Comparison of ENCODE assay signal across 24 cellular contexts in the genomic region with DNA sequence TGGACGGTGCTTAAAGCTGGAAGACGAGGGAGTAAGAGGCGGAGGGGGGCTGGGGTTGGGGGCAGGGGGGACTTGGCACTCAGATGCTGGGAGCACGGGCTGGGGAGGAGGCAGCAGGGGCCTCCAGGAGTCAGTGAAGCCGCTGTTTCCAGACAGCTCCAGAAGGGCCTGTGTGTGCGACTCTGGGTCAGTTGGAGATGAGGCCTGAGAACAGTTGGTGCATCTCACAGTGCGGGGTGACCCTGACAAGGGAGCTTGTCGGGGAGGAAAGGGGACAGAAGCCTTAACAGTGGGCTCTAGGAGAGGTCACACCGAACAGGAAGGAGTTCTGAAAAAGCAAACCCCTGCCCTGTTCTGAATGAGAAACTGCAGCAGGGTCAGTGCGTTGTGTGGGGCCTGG. TPM values are rescaled to one million over a fixed set of nuclear protein-coding genes. Genes with fewer than 3 reads are reported as not detected.
DNase-seq lines count a peak whose midpoint lies in the region; ATAC-seq and TF ChIP-seq lines count a peak whose summit lies in the region.
"Had no signal": no experiment of that assay in that cellular context is flagged by ENCODE, and none has a peak within 500 bp of the region (broad histone marks: within the 10 kb centered on the region; RNA-seq: fewer than 3 reads in every experiment).

No MANE protein-coding gene starts in this region.

- peaks cover 42 to 94% (median 65%) of the 10 kb centered on the region in 4 donors for H3K4me1 ChIP-seq in stomach
- H3K4me1 ChIP-seq in GM23338 (ENCODE audit: insufficient read depth), result no peaks in the 10 kb centered on the region
- H3K4me1 ChIP-seq: parathyroid adenoma, SJSA1 had no signal

- TF ChIP-seq POLR2A in stomach (IDR thresholded peaks at IDR 0.05), result no peak

- no peak overlapping the region for H3K4me2 ChIP-seq in GM23338

- H3K9me3 ChIP-seq in stomach, result no peaks in the 10 kb centered on the region
- H3K9me3 ChIP-seq: SJSA1 had no signal

- H3K27me3 Mint-ChIP-seq in activated CD8-positive, alpha-beta T cell treated with anti-CD3 and anti-CD28 coated beads for 36 hours, result no peaks in the 10 kb centered on the region
- H3K27me3 Mint-ChIP-seq in activated CD8-positive, alpha-beta T cell treated with anti-CD3 and anti-CD28 coated beads, Interleukin-2, amount 10 ng/mL, durations not matched to agents 7 days and 5 days (ENCODE audit: low read depth), result no peaks in the 10 kb centered on the region
- no peaks in the 10 kb centered on the region for H3K27me3 Mint-ChIP-seq in central memory CD8-positive, alpha-beta T cell
- no peaks in the 10 kb centered on the region for H3K27me3 Mint-ChIP-seq in nephron (ENCODE audit: low read depth)
- H3K27me3 Mint-ChIP-seq in GM23338 (ENCODE audit: insufficient read depth, low read depth, poor library complexity), result peaks cover 5% of the 10 kb centered on the region
- H3K27me3 Mint-ChIP-seq: activated CD4-positive, alpha-beta memory T cell treated with anti-CD3 and anti-CD28 coated beads, Interleukin-2, amount 10 ng/mL, durations not matched to agents 7 days and 5 days; activated naive CD8-positive, alpha-beta T cell treated with anti-CD3 and anti-CD28 coated beads for 36 hours; naive thymus-derived CD4-positive, alpha-beta T cell had no signal

- H3K9me3 Mint-ChIP-seq in activated CD8-positive, alpha-beta T cell treated with anti-CD3 and anti-CD28 coated beads for 36 hours, result no peaks in the 10 kb centered on the region
- no peaks in the 10 kb centered on the region for H3K9me3 Mint-ChIP-seq in activated CD8-positive, alpha-beta T cell treated with anti-CD3 and anti-CD28 coated beads, Interleukin-2, amount 10 ng/mL, durations not matched to agents 7 days and 5 days (ENCODE audit: insufficient read depth)
- H3K9me3 Mint-ChIP-seq in central memory CD8-positive, alpha-beta T cell, result no peaks in the 10 kb centered on the region
- H3K9me3 Mint-ChIP-seq in nephron (no peaks in the 10 kb centered on the region), GM23338 (no peaks in the 10 kb centered on the region)
- H3K9me3 Mint-ChIP-seq: activated CD4-positive, alpha-beta memory T cell treated with anti-CD3 and anti-CD28 coated beads, Interleukin-2, amount 10 ng/mL, durations not matched to agents 7 days and 5 days; activated naive CD8-positive, alpha-beta T cell treated with anti-CD3 and anti-CD28 coated beads for 36 hours; naive thymus-derived CD4-positive, alpha-beta T cell; T-helper 1 cell treated with Interleukin-12 subunit alpha and Interleukin-12 subunit beta and Interleukin-4 antibody, amounts not matched to agents 30 μg/mL and 1 μg/mL, for 36 hours had no signal

- peaks cover 23% of the 10 kb centered on the region for H3K36me3 Mint-ChIP-seq in activated CD8-positive, alpha-beta T cell treated with anti-CD3 and anti-CD28 coated beads for 36 hours (ENCODE audit: low read depth)
- peaks cover 31% of the 10 kb centered on the region for H3K36me3 Mint-ChIP-seq in activated CD8-positive, alpha-beta T cell treated with anti-CD3 and anti-CD28 coated beads, Interleukin-2, amount 10 ng/mL, durations not matched to agents 7 days and 5 days (ENCODE audit: low read depth)
- peaks cover 22% of the 10 kb centered on the region for H3K36me3 Mint-ChIP-seq in central memory CD8-positive, alpha-beta T cell (ENCODE audit: insufficient read depth)
- H3K36me3 Mint-ChIP-seq in nephron (ENCODE audit: low read depth), result peaks cover 46% of the 10 kb centered on the region
- H3K36me3 Mint-ChIP-seq in GM23338 (ENCODE audit: low read depth), result peaks cover 47% of the 10 kb centered on the region
- H3K36me3 Mint-ChIP-seq: activated naive CD8-positive, alpha-beta T cell treated with anti-CD3 and anti-CD28 coated beads for 36 hours had no signal

- peaks cover 49% of the 10 kb centered on the region for H3K4me1 Mint-ChIP-seq in activated CD8-positive, alpha-beta T cell treated with anti-CD3 and anti-CD28 coated beads for 36 hours (ENCODE audit: low read depth)
- H3K4me1 Mint-ChIP-seq in activated CD8-positive, alpha-beta T cell treated with anti-CD3 and anti-CD28 coated beads, Interleukin-2, amount 10 ng/mL, durations not matched to agents 7 days and 5 days (ENCODE audit: low read depth), result peaks cover 25% of the 10 kb centered on the region
- H3K4me1 Mint-ChIP-seq in central memory CD8-positive, alpha-beta T cell, result peaks cover 64% of the 10 kb centered on the region
- H3K4me1 Mint-ChIP-seq in nephron (peaks cover 24% of the 10 kb centered on the region), GM23338 (peaks cover 9% of the 10 kb centered on the region; the same call in 2 of the 3 replicates)

- H2AFZ ChIP-seq in GM23338, result no peak overlapping the region
- H2AFZ ChIP-seq: parathyroid adenoma had no signal

- peaks cover 96% of the 10 kb centered on the region for H3K79me2 ChIP-seq in GM23338 (replicated peaks; ENCODE audit: insufficient read depth)

- peak overlapping the region; percentile 41 for H3K27ac Mint-ChIP-seq in activated CD8-positive, alpha-beta T cell treated with anti-CD3 and anti-CD28 coated beads for 36 hours
- no peak overlapping the region for H3K27ac Mint-ChIP-seq in activated CD8-positive, alpha-beta T cell treated with anti-CD3 and anti-CD28 coated beads, Interleukin-2, amount 10 ng/mL, durations not matched to agents 7 days and 5 days
- peak overlapping the region; percentile 75 for H3K27ac Mint-ChIP-seq in central memory CD8-positive, alpha-beta T cell (ENCODE audit: low read depth)
- peak overlapping the region; percentile 3 to 84 (median 45) for H3K27ac Mint-ChIP-seq in nephron
- H3K27ac Mint-ChIP-seq in GM23338, result no peak overlapping the region
- H3K27ac Mint-ChIP-seq: activated naive CD8-positive, alpha-beta T cell treated with anti-CD3 and anti-CD28 coated beads for 36 hours; T-helper 1 cell treated with Interleukin-12 subunit alpha and Interleukin-12 subunit beta and Interleukin-4 antibody, amounts not matched to agents 30 μg/mL and 1 μg/mL, for 36 hours had no signal

- no peak for TF ChIP-seq CTCF in activated CD8-positive, alpha-beta T cell treated with anti-CD3 and anti-CD28 coated beads for 36 hours (IDR thresholded peaks at IDR 0.05)
- TF ChIP-seq CTCF in nephron (IDR thresholded peaks at IDR 0.05; ENCODE audit: unreplicated experiment in 3 of 3), result no peak
- TF ChIP-seq CTCF in stomach (IDR thresholded peaks at IDR 0.05), result no peak
- no peak for TF ChIP-seq CTCF in GM23338 (conservative IDR thresholded peaks at IDR 0.05; ENCODE audit: low read depth in 2 of 2)

- no peaks in the 10 kb centered on the region for H3F3A ChIP-seq in GM23338 (replicated peaks; ENCODE audit: low read depth)

- H3K4me3 Mint-ChIP-seq in activated CD8-positive, alpha-beta T cell treated with anti-CD3 and anti-CD28 coated beads for 36 hours, result no peak overlapping the region
- no peak overlapping the region for H3K4me3 Mint-ChIP-seq in activated CD8-positive, alpha-beta T cell treated with anti-CD3 and anti-CD28 coated beads, Interleukin-2, amount 10 ng/mL, durations not matched to agents 7 days and 5 days
- no peak overlapping the region for H3K4me3 Mint-ChIP-seq in central memory CD8-positive, alpha-beta T cell
- H3K4me3 Mint-ChIP-seq in nephron (no peak overlapping the region), GM23338 (no peak overlapping the region)
- H3K4me3 Mint-ChIP-seq: activated CD4-positive, alpha-beta memory T cell treated with anti-CD3 and anti-CD28 coated beads, Interleukin-2, amount 10 ng/mL, durations not matched to agents 7 days and 5 days; activated naive CD8-positive, alpha-beta T cell treated with anti-CD3 and anti-CD28 coated beads for 36 hours; naive thymus-derived CD4-positive, alpha-beta T cell; T-helper 1 cell treated with Interleukin-12 subunit alpha and Interleukin-12 subunit beta and Interleukin-4 antibody, amounts not matched to agents 30 μg/mL and 1 μg/mL, for 36 hours had no signal

- no peaks in the 10 kb centered on the region for H3K9me2 ChIP-seq in GM23338 (ENCODE audit: insufficient read depth)

- H4K20me1 ChIP-seq in GM23338 (replicated peaks; ENCODE audit: insufficient read depth), result peaks cover 38% of the 10 kb centered on the region

- ATAC-seq in activated CD8-positive, alpha-beta T cell treated with anti-CD3 and anti-CD28 coated beads for 36 hours, result no peak
- ATAC-seq in activated CD8-positive, alpha-beta T cell treated with anti-CD3 and anti-CD28 coated beads, Interleukin-2, amount 10 ng/mL, durations not matched to agents 7 days and 5 days, result no peak
- no peak for ATAC-seq in central memory CD8-positive, alpha-beta T cell (replicated peaks; ENCODE audit: extremely low read depth, poor library complexity, severe bottlenecking)
- ATAC-seq in GM23338, result no peak
- no peak for ATAC-seq in GM18873 (IDR thresholded peaks at IDR 0.05; ENCODE audit: low FRiP score, unreplicated experiment)
- ATAC-seq: naive thymus-derived CD4-positive, alpha-beta T cell; Panc1 had no signal

- 73 to 81% (median 79%) methylated on average over 10 of the region's 10 CpGs for WGBS in stomach, 5 donors

- H3K36me3 ChIP-seq in stomach (peaks cover 32 to 67% (median 62%) of the 10 kb centered on the region in 4 donors), GM23338 (ENCODE audit: insufficient read depth) (no peaks in the 10 kb centered on the region)

- H3K27me3 ChIP-seq in stomach (no peaks in the 10 kb centered on the region), GM23338 (ENCODE audit: insufficient read depth) (no peaks in the 10 kb centered on the region)
- H3K27me3 ChIP-seq: SJSA1 had no signal

- intact Hi-C loops in activated CD8-positive, alpha-beta T cell treated with anti-CD3 and anti-CD28 coated beads for 36 hours (cut with micrococcal nuclease), result no loop called here
- intact Hi-C loops in stomach (cut with DNase I; ENCODE audit: low total_unique reads), result no loop called here

- POLR2A ChIA-PET in activated CD8-positive, alpha-beta T cell treated with anti-CD3 and anti-CD28 coated beads for 36 hours (lab: Charles Lee), result interaction anchor here (1.0 kb wide), 1 partner anchor 10 kb away, joined by 3 read pairs; no protein-coding TSS in a partner anchor
- POLR2A ChIA-PET in activated CD8-positive, alpha-beta T cell treated with anti-CD3 and anti-CD28 coated beads, Interleukin-2, amount 10 ng/mL, durations not matched to agents 7 days and 5 days (lab: Charles Lee), result no interaction called here

- no peak for DNase-seq in activated CD8-positive, alpha-beta T cell treated with anti-CD3 and anti-CD28 coated beads for 36 hours
- DNase-seq in activated CD8-positive, alpha-beta T cell treated with anti-CD3 and anti-CD28 coated beads, Interleukin-2, amount 10 ng/mL, durations not matched to agents 7 days and 5 days, result no peak
- no peak for DNase-seq in central memory CD8-positive, alpha-beta T cell (ENCODE audit: low spot score in 2 of 2)
- DNase-seq in stomach (no peak), GM23338 (ENCODE audit: low spot score) (no peak), NCI-H2107 (lab: John Stamatoyannopoulos, UW) (no peak)
- DNase-seq: activated CD4-positive, alpha-beta memory T cell treated with anti-CD3 and anti-CD28 coated beads, Interleukin-2, amount 10 ng/mL, durations not matched to agents 7 days and 5 days; activated naive CD8-positive, alpha-beta T cell treated with anti-CD3 and anti-CD28 coated beads for 36 hours; activated T-cell treated with anti-CD3 and anti-CD28 coated beads, Interleukin-2, amount 50 U/mL, for 48 hours; AML-193; DMS53; GF-D8; KG1; naive thymus-derived CD4-positive, alpha-beta T cell; NCI-H1436 treated with DMSO at 0.1 percent for 48 hours; NK-92 treated with Interleukin-12 subunit alpha and Interleukin-12 subunit beta, amount 100 ng/mL, for 24 hours; stimulated activated CD4-positive, alpha-beta T cell treated with anti-CD3 and anti-CD28 coated beads, Interleukin-1b, Interleukin-23, amount 100 ng/mL, for 48 hours; stimulated activated naive CD4-positive, alpha-beta T cell had no signal

- no peak overlapping the region for H3K4me3 ChIP-seq in stomach
- H3K4me3 ChIP-seq in GM23338, result no peak overlapping the region
- H3K4me3 ChIP-seq: SJSA1 had no signal

- no peak for TF ChIP-seq EP300 in stomach (IDR thresholded peaks at IDR 0.05)

- CTCF ChIA-PET in activated CD8-positive, alpha-beta T cell treated with anti-CD3 and anti-CD28 coated beads for 36 hours (lab: Charles Lee), result no interaction called here
- CTCF ChIA-PET in activated CD8-positive, alpha-beta T cell treated with anti-CD3 and anti-CD28 coated beads, Interleukin-2, amount 10 ng/mL, durations not matched to agents 7 days and 5 days (lab: Charles Lee), result no interaction called here

- H3K27ac ChIP-seq in stomach (peak overlapping the region; percentile 79 to 84 (median 81)), GM23338 (ENCODE audit: low read depth) (no peak overlapping the region)
- H3K27ac ChIP-seq: parathyroid adenoma, SJSA1 had no signal

RNA-seq across cellular contexts. Expression of gene NAXD, which starts 11.2 kb away (rescaled TPM):
- total RNA-seq in activated CD8-positive, alpha-beta T cell treated with anti-CD3 and anti-CD28 coated beads for 36 hours, result 10 to 100 TPM; 22.7 to 24.8 TPM
- 10 to 100 TPM; 23.7 to 24.3 TPM for total RNA-seq in activated CD8-positive, alpha-beta T cell treated with anti-CD3 and anti-CD28 coated beads, Interleukin-2, amount 10 ng/mL, durations not matched to agents 7 days and 5 days
- total RNA-seq in stomach, result 10 to 100 TPM; 25.7 to 50.7 (median 34.4) TPM
- polyA plus RNA-seq in stomach (10 to 100 TPM; 38.4 to 44.7 (median 41.4) TPM), GM23338 (2016; fragmentation: Nextera tagmentation; extraction: Ambion mirVana) (15.3 and 16.9 TPM in 2 replicates)
- 16.1 and 18.5 TPM in 2 replicates for total RNA-seq in GM23338 (2014; rRNA removed; shearing (Covaris generic))

Comparison
In these comparisons a context has a peak if more than half of its experiments do, and no peak if none do; other contexts are left out.
1. H3K27ac Mint-ChIP-seq: peak in activated CD8-positive, alpha-beta T cell treated with anti-CD3 and anti-CD28 coated beads for 36 hours (single experiment), central memory CD8-positive, alpha-beta T cell (single experiment) and nephron (3 of 3); none in activated CD8-positive, alpha-beta T cell treated with anti-CD3 and anti-CD28 coated beads, Interleukin-2, amount 10 ng/mL, durations not matched to agents 7 days and 5 days (single experiment) and GM23338 (single experiment).